8 cellular contexts compared by ENCODE assay signal in genomic region chr11:62645660-62645933, GRCh38. TPM values are rescaled to one million over a fixed set of nuclear protein-coding genes. Genes with fewer than 3 reads are reported as not detected.
DNase-seq lines count a peak whose midpoint lies in the region; ATAC-seq and TF ChIP-seq lines count a peak whose summit lies in the region.

No MANE protein-coding gene starts in this region.

- peak overlapping the region; percentile 80 to 90 for H3K27ac ChIP-seq in coronary artery

- no peak for ATAC-seq in natural killer cell treated with Interleukin-12 subunit alpha and Interleukin-12 subunit beta and Interleukin-15 and Interleukin-18, amount 100 ng/mL, for 72 hours
- ATAC-seq in HG02884 (IDR thresholded peaks at IDR 0.05; ENCODE audit: unreplicated experiment), result no peak
- no peak for ATAC-seq in HG03196 (IDR thresholded peaks at IDR 0.05; ENCODE audit: unreplicated experiment)

- H3K9me3 ChIP-seq in MG63, result no peaks in the 10 kb centered on the region

- H3K36me3 Mint-ChIP-seq in natural killer cell treated with Interleukin-12 subunit alpha and Interleukin-12 subunit beta and Interleukin-15 and Interleukin-18, amount 100 ng/mL, for 72 hours, result no peaks in the 10 kb centered on the region

- peak; percentile 3 for DNase-seq in CD1c-positive myeloid dendritic cell (ENCODE audit: extremely low spot score)
- no peak for DNase-seq in MG63
- DNase-seq in coronary artery (ENCODE audit: low spot score), result no peak
- DNase-seq in natural killer cell treated with Interleukin-12 subunit alpha and Interleukin-12 subunit beta and Interleukin-15 and Interleukin-18, amount 100 ng/mL, for 72 hours (ENCODE audit: low spot score), result no peak
- no peak for DNase-seq in SK-N-DZ (ENCODE audit: low spot score)
- no peak for DNase-seq in stimulated activated CD4-positive, alpha-beta T cell treated with anti-CD3 and anti-CD28 coated beads, Interleukin-4, amount 100 ng/mL, for 1 hour

- H3K27ac Mint-ChIP-seq in natural killer cell treated with Interleukin-12 subunit alpha and Interleukin-12 subunit beta and Interleukin-15 and Interleukin-18, amount 100 ng/mL, for 72 hours, result peak overlapping the region; percentile 88 to 97

- peaks cover 15 to 22% of the 10 kb centered on the region in 2 donors for H3K4me1 Mint-ChIP-seq in natural killer cell treated with Interleukin-12 subunit alpha and Interleukin-12 subunit beta and Interleukin-15 and Interleukin-18, amount 100 ng/mL, for 72 hours (ENCODE audit: low read depth in 2 of 2)

- H3K4me3 ChIP-seq in MG63, result peak overlapping the region; percentile 96
- peak overlapping the region; percentile 80 for H3K4me3 ChIP-seq in coronary artery

- H3K27me3 ChIP-seq in MG63, result no peaks in the 10 kb centered on the region

- H3K9me3 Mint-ChIP-seq in natural killer cell treated with Interleukin-12 subunit alpha and Interleukin-12 subunit beta and Interleukin-15 and Interleukin-18, amount 100 ng/mL, for 72 hours, result no peaks in the 10 kb centered on the region

- peaks cover 61% of the 10 kb centered on the region for H3K36me3 ChIP-seq in MG63

- H3K27me3 Mint-ChIP-seq in natural killer cell treated with Interleukin-12 subunit alpha and Interleukin-12 subunit beta and Interleukin-15 and Interleukin-18, amount 100 ng/mL, for 72 hours, result no peaks in the 10 kb centered on the region

- no peak for TF ChIP-seq CTCF in coronary artery (IDR thresholded peaks at IDR 0.05)

- peak overlapping the region; percentile 97 for H3K4me3 Mint-ChIP-seq in natural killer cell treated with Interleukin-12 subunit alpha and Interleukin-12 subunit beta and Interleukin-15 and Interleukin-18, amount 100 ng/mL, for 72 hours

RNA-seq across cellular contexts. Expression of gene GANAB, which starts 0.8 kb away (rescaled TPM):
- 496 and 667 TPM in 2 replicates for total RNA-seq in MG63 (2014; rRNA removed; shearing (Covaris generic); ENCODE audit: low replicate concordance)
- 100 to 1,000 TPM; 269 to 297 TPM for total RNA-seq in natural killer cell treated with Interleukin-12 subunit alpha and Interleukin-12 subunit beta and Interleukin-15 and Interleukin-18, amount 100 ng/mL, for 72 hours
- polyA plus RNA-seq in SK-N-DZ (2014; cell fraction: cytosol; rRNA removed), result 143 and 159 TPM in 2 replicates
- 164 and 182 TPM in 2 replicates for polyA plus RNA-seq in SK-N-DZ (2014; cell fraction: nucleus; rRNA removed)

RNA-seq across cellular contexts. Expression of gene INTS5, which starts 7.5 kb away (rescaled TPM):
- total RNA-seq in MG63 (2014; rRNA removed; shearing (Covaris generic); ENCODE audit: low replicate concordance), result 8.0 and 22.8 TPM in 2 replicates
- total RNA-seq in natural killer cell treated with Interleukin-12 subunit alpha and Interleukin-12 subunit beta and Interleukin-15 and Interleukin-18, amount 100 ng/mL, for 72 hours, result 10 to 100 TPM; 33.2 to 42.3 TPM
- polyA plus RNA-seq in SK-N-DZ (2014; cell fraction: cytosol; rRNA removed), result 23.0 and 25.3 TPM in 2 replicates
- polyA plus RNA-seq in SK-N-DZ (2014; cell fraction: nucleus; rRNA removed), result 9.1 and 9.5 TPM in 2 replicates

RNA-seq across cellular contexts. Expression of gene C11orf98, which starts 19.4 kb away (rescaled TPM):
- 64.8 and 73.5 TPM in 2 replicates for total RNA-seq in MG63 (2014; rRNA removed; shearing (Covaris generic); ENCODE audit: low replicate concordance)
- total RNA-seq in natural killer cell treated with Interleukin-12 subunit alpha and Interleukin-12 subunit beta and Interleukin-15 and Interleukin-18, amount 100 ng/mL, for 72 hours, result 100 to 1,000 TPM; 131 to 149 TPM
- 63.3 and 78.9 TPM in 2 replicates for polyA plus RNA-seq in SK-N-DZ (2014; cell fraction: cytosol; rRNA removed)
- 65.1 and 89.5 TPM in 2 replicates for polyA plus RNA-seq in SK-N-DZ (2014; cell fraction: nucleus; rRNA removed)

RNA-seq across cellular contexts. Expression of gene CSKMT, which starts 19.5 kb away (rescaled TPM):
- total RNA-seq in MG63 (2014; rRNA removed; shearing (Covaris generic); ENCODE audit: low replicate concordance), result 10.9 and 14.9 TPM in 2 replicates
- total RNA-seq in natural killer cell treated with Interleukin-12 subunit alpha and Interleukin-12 subunit beta and Interleukin-15 and Interleukin-18, amount 100 ng/mL, for 72 hours, result 100 to 1,000 TPM in 1 of 2 donors, 10 to 100 TPM in 1; 30.0 to 121 TPM
- 9.0 and 19.0 TPM in 2 replicates for polyA plus RNA-seq in SK-N-DZ (2014; cell fraction: cytosol; rRNA removed)
- 3.8 and 15.1 TPM in 2 replicates for polyA plus RNA-seq in SK-N-DZ (2014; cell fraction: nucleus; rRNA removed)

RNA-seq across cellular contexts. Expression of gene B3GAT3, which starts 23.8 kb away (rescaled TPM):
- total RNA-seq in MG63 (2014; rRNA removed; shearing (Covaris generic); ENCODE audit: low replicate concordance), result 24.6 and 32.9 TPM in 2 replicates
- 10 to 100 TPM; 72.8 to 98.7 TPM for total RNA-seq in natural killer cell treated with Interleukin-12 subunit alpha and Interleukin-12 subunit beta and Interleukin-15 and Interleukin-18, amount 100 ng/mL, for 72 hours
- 86.3 and 88.9 TPM in 2 replicates for polyA plus RNA-seq in SK-N-DZ (2014; cell fraction: cytosol; rRNA removed)
- 80.1 and 109 TPM in 2 replicates for polyA plus RNA-seq in SK-N-DZ (2014; cell fraction: nucleus; rRNA removed)
